Comparison of ENCODE assay signal across 22 cellular contexts in genomic region chr11:75308116-75308515, GRCh38. TPM values are rescaled to one million over a fixed set of nuclear protein-coding genes. Genes with fewer than 3 reads are reported as not detected.
DNase-seq lines count a peak whose midpoint lies in the region; ATAC-seq, FAIRE-seq and TF ChIP-seq lines count a peak whose summit lies in the region.
"Had no signal": no experiment of that assay in that cellular context is flagged by ENCODE, and none has a peak within 500 bp of the region (broad histone marks: within the 10 kb centered on the region; RNA-seq: fewer than 3 reads in every experiment).

No MANE protein-coding gene starts in this region.

- peaks cover 3% of the 10 kb centered on the region for H3K4me1 Mint-ChIP-seq in activated CD4-positive, alpha-beta memory T cell treated with anti-CD3 and anti-CD28 coated beads for 36 hours (ENCODE audit: low read depth)
- H3K4me1 Mint-ChIP-seq: activated B cell treated with CpG ODN at 0.5 μM for 24 hours had no signal

- DNase-seq in MG63 (peak; percentile 26), body of pancreas (peak; percentile 38 to 65 (median 48)), HepG2 (ENCODE audit: low spot score) (no peak), stomach (peak; percentile 65), HTR-8/SVneo (ENCODE audit: insufficient read length, low spot score) (no peak), WERI-Rb-1 (no peak), NCI-H524 treated with DMSO at 0.1 percent for 48 hours (lab: John Stamatoyannopoulos, UW) (no peak)
- no peak for DNase-seq in activated CD4-positive, alpha-beta memory T cell treated with anti-CD3 and anti-CD28 coated beads for 36 hours
- DNase-seq: activated B cell treated with CpG ODN at 0.5 μM for 24 hours; activated CD8-positive, alpha-beta memory T cell treated with anti-CD3 and anti-CD28 coated beads for 24 hours; activated naive CD8-positive, alpha-beta T cell treated with anti-CD3 and anti-CD28 coated beads, Interleukin-2, amount 50 U/mL, for 24 hours; caudate nucleus; effector CD8-positive, alpha-beta T cell; MV-4-11; NCI-H187 treated with DMSO at 0.1 percent for 48 hours; SHP77; stimulated activated naive CD8-positive, alpha-beta T cell treated with anti-CD3 and anti-CD28 coated beads, Interleukin-15, Interleukin-2, amounts not matched to agents 100 U/mL and 50 U/mL, for 24 hours; T-helper 1 cell had no signal

- H3K4me3 ChIP-seq in MG63 (no peak overlapping the region), body of pancreas (no peak overlapping the region), HepG2 (replicated peaks in 1 of 3; ENCODE audit: insufficient read depth in 1 of 3, low read depth in 2 of 3, low read length in 3 of 3) (no peak overlapping the region), stomach (no peak overlapping the region), WERI-Rb-1 (ENCODE audit: low read depth, low read length) (no peak overlapping the region)
- H3K4me3 ChIP-seq: heart left ventricle, vagina had no signal

- intact Hi-C loops in body of pancreas (cut with DNase I) (no loop called here), HepG2 (cut with micrococcal nuclease; ENCODE audit: unreplicated experiment) (no loop called here), stomach (cut with DNase I; ENCODE audit: low total_unique reads) (no loop called here)
- intact Hi-C loops in activated CD4-positive, alpha-beta memory T cell treated with anti-CD3 and anti-CD28 coated beads for 36 hours (cut with micrococcal nuclease) = no loop called here

- BruUV-seq in HepG2 (replicated peaks; lab: Mats Ljungman, UMichigan) = no TSS peak

- peaks cover 12% of the 10 kb centered on the region for H3K79me2 ChIP-seq in HepG2 (ENCODE audit: insufficient read depth, low read length)

- TF ChIP-seq POLR2A in body of pancreas (IDR thresholded peaks at IDR 0.05) (no peak), HepG2 (IDR thresholded peaks at IDR 0.05; ENCODE audit: insufficient read depth in 1 of 2, low read depth in 2 of 2, low read length in 2 of 2) (no peak), stomach (IDR thresholded peaks at IDR 0.05) (no peak)

- H3K4me3 Mint-ChIP-seq in activated CD4-positive, alpha-beta memory T cell treated with anti-CD3 and anti-CD28 coated beads for 36 hours = no peak overlapping the region
- H3K4me3 Mint-ChIP-seq: activated B cell treated with CpG ODN at 0.5 μM for 24 hours; activated naive CD8-positive, alpha-beta T cell treated with anti-CD3 and anti-CD28 coated beads, Interleukin-2, amount 50 U/mL, for 24 hours; mesothelial cell of epicardium had no signal

- CTCF ChIA-PET in HepG2 (lab: Yijun Ruan, JAX; ENCODE audit: low intra/inter-chr PET ratio, low total read pairs) = no interaction called here
- CTCF ChIA-PET in activated CD4-positive, alpha-beta memory T cell treated with anti-CD3 and anti-CD28 coated beads for 36 hours (lab: Charles Lee) = no interaction called here

- no peaks in the 10 kb centered on the region for H3K9me3 ChIP-seq in MG63
- no peaks in the 10 kb centered on the region for H3K9me3 ChIP-seq in body of pancreas
- no peaks in the 10 kb centered on the region for H3K9me3 ChIP-seq in HepG2 (ENCODE audit: low read length)
- H3K9me3 ChIP-seq in stomach = no peaks in the 10 kb centered on the region
- H3K9me3 ChIP-seq in WERI-Rb-1 (ENCODE audit: severe bottlenecking) = no peaks in the 10 kb centered on the region
- H3K9me3 ChIP-seq: heart left ventricle, vagina had no signal

- peaks cover 31% of the 10 kb centered on the region; the same call in 1 of the 2 replicates for H4K20me1 ChIP-seq in HepG2 (ENCODE audit: insufficient read depth, low read length)

- FAIRE-seq in HepG2 (lab: Jason Lieb, UNC) = no peak
- no peak for FAIRE-seq in HTR-8/SVneo (lab: Jason Lieb, UNC)
- FAIRE-seq: GM18507 had no signal

- H3K27me3 ChIP-seq in MG63 = no peaks in the 10 kb centered on the region
- H3K27me3 ChIP-seq in body of pancreas = no peaks in the 10 kb centered on the region
- H3K27me3 ChIP-seq in HepG2 (ENCODE audit: control insufficient read depth in 1 of 2, insufficient read depth in 2 of 2, low read length in 2 of 2) = no peaks in the 10 kb centered on the region
- H3K27me3 ChIP-seq in stomach = no peaks in the 10 kb centered on the region
- no peaks in the 10 kb centered on the region for H3K27me3 ChIP-seq in WERI-Rb-1 (ENCODE audit: insufficient read depth, low read depth, severe bottlenecking)
- H3K27me3 ChIP-seq: heart left ventricle, vagina had no signal

- H3K27ac ChIP-seq in body of pancreas = peak overlapping the region in 3 of 4 donors; percentile 6 to 36 (median 9)
- H3K27ac ChIP-seq in HepG2 (ENCODE audit: extremely low read length, insufficient read depth, low read length) = no peak overlapping the region
- H3K27ac ChIP-seq in stomach = peak overlapping the region; percentile 60 to 97 (median 97)
- H3K27ac ChIP-seq in WERI-Rb-1 = no peak overlapping the region
- H3K27ac ChIP-seq: vagina had no signal

- in situ Hi-C loops in HepG2 (cut with HindIII; ENCODE audit: extremely low pct_ligation_motif_present, low pct_unique_long_range_greater_than_20kb) = no loop called here

- H2AFZ ChIP-seq in HepG2 (ENCODE audit: low read length) = no peak overlapping the region

- H3K9me3 Mint-ChIP-seq in activated CD4-positive, alpha-beta memory T cell treated with anti-CD3 and anti-CD28 coated beads for 36 hours = no peaks in the 10 kb centered on the region
- H3K9me3 Mint-ChIP-seq: activated B cell treated with CpG ODN at 0.5 μM for 24 hours; activated naive CD8-positive, alpha-beta T cell treated with anti-CD3 and anti-CD28 coated beads, Interleukin-2, amount 50 U/mL, for 24 hours had no signal

- TF ChIP-seq CTCF in body of pancreas (IDR thresholded peaks at IDR 0.05) (no peak), HepG2 (CRISPR knock-in tag; IDR thresholded peaks at IDR 0.05) (no peak), stomach (IDR thresholded peaks at IDR 0.05) (no peak), WERI-Rb-1 (IDR thresholded peaks at IDR 0.05; ENCODE audit: low read depth, low read length) (no peak)

- no peaks in the 10 kb centered on the region for H3K27me3 Mint-ChIP-seq in activated CD4-positive, alpha-beta memory T cell treated with anti-CD3 and anti-CD28 coated beads for 36 hours
- H3K27me3 Mint-ChIP-seq: activated naive CD8-positive, alpha-beta T cell treated with anti-CD3 and anti-CD28 coated beads, Interleukin-2, amount 50 U/mL, for 24 hours had no signal

- TF ChIP-seq EP300 in HepG2 (IDR thresholded peaks at IDR 0.05; ENCODE audit: low read depth in 2 of 2, low read length in 2 of 2) = no peak
- TF ChIP-seq EP300 in HepG2 (CRISPR knock-in tag; IDR thresholded peaks at IDR 0.05; ENCODE audit: borderline replicate concordance) = no peak
- no peak for TF ChIP-seq EP300 in stomach (IDR thresholded peaks at IDR 0.05)

- 59 to 61% methylated on average over 3 to 7 of the region's 7 CpGs for WGBS in body of pancreas, 2 donors
- WGBS in HepG2 (ENCODE audit: low lambda C conversion rate) = 86% methylated on average over 6 of the region's 7 CpGs
- WGBS in stomach, 5 donors = 64 to 70% (median 66%) methylated on average over 7 of the region's 7 CpGs

- POLR2A ChIA-PET in HepG2 (lab: Yijun Ruan, JAX) = no interaction called here
- POLR2A ChIA-PET in activated CD4-positive, alpha-beta memory T cell treated with anti-CD3 and anti-CD28 coated beads for 36 hours (lab: Charles Lee) = interaction anchor here (0.6 kb wide), 1 partner anchor 73 kb away, joined by 3 read pairs; no protein-coding TSS in a partner anchor

- H3K4me1 ChIP-seq in body of pancreas = peaks cover 31% of the 10 kb centered on the region
- peaks cover 34% of the 10 kb centered on the region; the same call in 1 of the 2 replicates for H3K4me1 ChIP-seq in HepG2 (ENCODE audit: insufficient read depth, low read length)
- H3K4me1 ChIP-seq in stomach = peaks cover 71 to 90% (median 84%) of the 10 kb centered on the region in 4 donors

- H3K36me3 ChIP-seq in MG63 (no peaks in the 10 kb centered on the region), body of pancreas (replicated peaks in 1 of 2; ENCODE audit: insufficient read depth in 1 of 2, low read depth in 2 of 2) (no peaks in the 10 kb centered on the region), HepG2 (replicated peaks in 1 of 2; ENCODE audit: control insufficient read depth in 1 of 2, insufficient read depth in 2 of 2, low read length in 2 of 2) (peaks cover 4 to 34% of the 10 kb centered on the region in 2 experiments; a peak in 4 of 5 replicates), stomach (peaks cover 0 to 21% (median 15%) of the 10 kb centered on the region in 4 donors), WERI-Rb-1 (peaks cover 4% of the 10 kb centered on the region)
- H3K36me3 ChIP-seq: vagina had no signal

- H3K36me3 Mint-ChIP-seq in activated CD4-positive, alpha-beta memory T cell treated with anti-CD3 and anti-CD28 coated beads for 36 hours = no peaks in the 10 kb centered on the region

- no peak overlapping the region for H3K9ac ChIP-seq in HepG2 (ENCODE audit: insufficient read depth, low read depth, low read length)

- peak; percentile 63 for ATAC-seq in body of pancreas
- no peak; the same call in 2 of the 3 replicates for ATAC-seq in HepG2
- ATAC-seq: activated naive CD8-positive, alpha-beta T cell treated with anti-CD3 and anti-CD28 coated beads, Interleukin-2, amount 50 U/mL, for 24 hours; heart left ventricle; stimulated activated naive CD8-positive, alpha-beta T cell treated with anti-CD3 and anti-CD28 coated beads, Interleukin-15, Interleukin-2, amounts not matched to agents 100 U/mL and 50 U/mL, for 24 hours had no signal

- no peak overlapping the region for H3K4me2 ChIP-seq in HepG2 (ENCODE audit: low read depth, low read length)

- no peak overlapping the region for H3K27ac Mint-ChIP-seq in activated CD4-positive, alpha-beta memory T cell treated with anti-CD3 and anti-CD28 coated beads for 36 hours
- H3K27ac Mint-ChIP-seq: activated B cell treated with CpG ODN at 0.5 μM for 24 hours; activated naive CD8-positive, alpha-beta T cell treated with anti-CD3 and anti-CD28 coated beads, Interleukin-2, amount 50 U/mL, for 24 hours; mesothelial cell of epicardium had no signal

- no peak for TF ChIP-seq RAD21 in HepG2 (CRISPR knock-in tag; IDR thresholded peaks at IDR 0.05)

RNA-seq across cellular contexts. Expression of gene ARRB1, which starts 43.3 kb away (rescaled TPM):
- 8.0 and 17.2 TPM in 2 replicates for total RNA-seq in MG63 (2014; rRNA removed; shearing (Covaris generic); ENCODE audit: low replicate concordance)
- total RNA-seq in body of pancreas (10 to 100 TPM; 41.0 to 54.1 TPM), HepG2 (2016; rRNA removed; fragmentation: Illumina TruSeq; extraction: Trizol) (22.5 and 25.2 TPM in 2 replicates), stomach (100 to 1,000 TPM in 1 of 5 donors, 10 to 100 TPM in 4; 44.3 to 151 (median 76.5) TPM)
- 15.2 and 19.6 TPM in 2 replicates for total RNA-seq in HepG2 (2016; cell fraction: cytosol; rRNA removed; fragmentation: Illumina TruSeq; extraction: Trizol; ENCODE audit: low read depth)
- 21.7 and 25.0 TPM in 2 replicates for total RNA-seq in HepG2 (2016; cell fraction: insoluble cytoplasmic fraction; rRNA removed; fragmentation: Illumina TruSeq; extraction: Trizol)
- 20.4 and 20.9 TPM in 2 replicates for total RNA-seq in HepG2 (2016; cell fraction: membrane; rRNA removed; fragmentation: Illumina TruSeq; extraction: Trizol)
- 15.7 and 24.9 TPM in 2 replicates for total RNA-seq in HepG2 (2016; cell fraction: nucleus; rRNA removed; fragmentation: Illumina TruSeq; extraction: Trizol)
- polyA plus RNA-seq in HepG2 (2011; rRNA removed) (35.7 and 35.9 TPM in 2 replicates), stomach (10 to 100 TPM; 18.0 to 41.2 (median 33.2) TPM)
- 33.5 and 41.0 TPM in 2 replicates for polyA plus RNA-seq in HepG2 (2011; cell fraction: cytosol; rRNA removed)
- 50.3 and 56.4 TPM in 2 replicates for polyA plus RNA-seq in HepG2 (2011; cell fraction: nucleus; rRNA removed)
- polyA plus RNA-seq in HepG2 (2012) = 25.7 and 29.8 TPM in 2 replicates
- polyA plus RNA-seq in HepG2 (2016; cell fraction: cytosol; fragmentation: Illumina TruSeq; extraction: Trizol; ENCODE audit: low read depth) = 19.3 and 20.1 TPM in 2 replicates
- polyA plus RNA-seq in HepG2 (2016; cell fraction: insoluble cytoplasmic fraction; fragmentation: Illumina TruSeq; extraction: Trizol; ENCODE audit: low read depth) = 33.2 and 40.0 TPM in 2 replicates
- polyA plus RNA-seq in HepG2 (2016; cell fraction: membrane; fragmentation: Illumina TruSeq; extraction: Trizol; ENCODE audit: low read depth) = 23.0 and 27.7 TPM in 2 replicates
- 26.7 and 32.1 TPM in 2 replicates for polyA plus RNA-seq in HepG2 (2016; cell fraction: nucleus; fragmentation: Illumina TruSeq; extraction: Trizol; ENCODE audit: insufficient read depth, low read depth)
- polyA minus RNA-seq in HepG2 (2011; rRNA and poly(A)+ RNA removed; ENCODE audit: low replicate concordance) = 48.7 and 175 TPM in 2 replicates
- polyA minus RNA-seq in HepG2 (2011; cell fraction: cytosol; rRNA and poly(A)+ RNA removed) = 37.4 and 40.0 TPM in 2 replicates
- 68.6 and 72.2 TPM in 2 replicates for polyA minus RNA-seq in HepG2 (2011; cell fraction: nucleus; rRNA and poly(A)+ RNA removed)
- total RNA-seq in activated CD4-positive, alpha-beta memory T cell treated with anti-CD3 and anti-CD28 coated beads for 36 hours = 10 to 100 TPM; 16.3 to 18.8 TPM

Comparison
In these comparisons a context has a peak if more than half of its experiments do, and no peak if none do; other contexts are left out.
1. DNase-seq: peak in MG63 (single experiment), body of pancreas (4 of 4) and stomach (single experiment); none in HepG2 (single experiment), HTR-8/SVneo (single experiment), WERI-Rb-1 (single experiment), NCI-H524 treated with DMSO at 0.1 percent for 48 hours (single experiment) and activated CD4-positive, alpha-beta memory T cell treated with anti-CD3 and anti-CD28 coated beads for 36 hours (single experiment).
2. H3K27ac ChIP-seq: peak in body of pancreas (3 of 4) and stomach (5 of 5); none in HepG2 (single experiment) and WERI-Rb-1 (single experiment).